ENCODE assay signal across 8 cellular contexts in the genomic region with DNA sequence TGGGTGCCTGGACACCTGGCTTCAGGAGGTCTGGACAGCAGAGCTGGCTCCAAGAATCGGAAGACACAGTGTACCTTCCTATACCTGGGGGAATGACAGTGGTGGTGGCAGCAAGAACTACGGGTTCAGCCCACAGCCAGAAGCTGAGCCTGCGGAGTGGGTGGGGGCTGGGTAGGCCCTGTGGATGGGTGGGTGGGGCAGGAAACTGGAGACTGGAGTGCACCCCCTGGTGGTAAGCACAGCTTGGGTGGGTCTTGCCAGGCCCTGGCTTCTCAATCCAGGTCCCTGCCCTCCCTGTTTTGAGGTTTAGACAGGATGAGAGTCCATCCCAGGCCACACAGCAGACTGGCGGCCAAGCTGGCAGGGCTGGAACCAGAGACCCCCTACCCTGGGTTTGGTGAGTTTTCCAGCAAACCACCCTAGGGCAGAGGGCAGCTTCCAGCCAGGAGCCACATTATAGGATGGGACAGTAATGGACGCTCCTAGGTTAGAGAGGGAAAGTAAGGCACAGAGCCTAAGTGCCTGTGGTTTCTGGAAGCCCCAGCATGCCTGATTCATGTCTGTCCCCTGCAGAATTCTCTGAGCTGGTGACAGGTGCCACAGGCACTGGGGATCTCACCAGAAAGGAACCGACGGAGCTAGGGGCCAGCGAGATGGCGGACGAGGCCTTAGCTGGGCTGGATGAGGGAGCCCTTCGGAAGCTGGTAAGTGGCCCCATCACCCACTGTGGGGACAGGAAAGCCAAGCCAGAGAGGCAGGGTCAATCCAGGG. TPM values are rescaled to one million over a fixed set of nuclear protein-coding genes. Genes with fewer than 3 reads are reported as not detected.
DNase-seq lines count a peak whose midpoint lies in the region; ATAC-seq, FAIRE-seq and TF ChIP-seq lines count a peak whose summit lies in the region.

No MANE protein-coding gene starts in this region.

- FAIRE-seq in H54 (lab: Jason Lieb, UNC) = no peak

- no peaks in the 10 kb centered on the region for H4K20me1 ChIP-seq in KMS-11 (ENCODE audit: insufficient read depth)

- H3K36me3 ChIP-seq in KMS-11 (ENCODE audit: insufficient read depth) = no peaks in the 10 kb centered on the region

- peak overlapping the region; percentile 85 for H3K4me3 Mint-ChIP-seq in activated CD4-positive, alpha-beta memory T cell treated with anti-CD3 and anti-CD28 coated beads, Interleukin-2, amount 10 ng/mL, durations not matched to agents 7 days and 5 days
- peak overlapping the region; percentile 84 for H3K4me3 Mint-ChIP-seq in natural killer cell treated with Interleukin-12 subunit alpha and Interleukin-12 subunit beta and Interleukin-15 and Interleukin-18, amount 100 ng/mL, for 72 hours
- H3K4me3 Mint-ChIP-seq in type B pancreatic cell = peak overlapping the region; percentile 96

- no peak overlapping the region for H3K27ac ChIP-seq in KMS-11

- no peak overlapping the region for H2AFZ ChIP-seq in KMS-11 (ENCODE audit: low read depth)

- peak overlapping the region; percentile 95; the same call in 1 of the 2 replicates for H3K4me2 ChIP-seq in KMS-11

- TF ChIP-seq CTCF in KMS-11 (conservative IDR thresholded peaks at IDR 0.05; ENCODE audit: low read depth, low read length) (peak; percentile 58), epithelial cell of proximal tubule (conservative IDR thresholded peaks at IDR 0.05; ENCODE audit: low read depth, low read length) (peak; percentile 66), type B pancreatic cell (conservative IDR thresholded peaks at IDR 0.05) (peak; percentile 64)

- ATAC-seq in natural killer cell treated with Interleukin-12 subunit alpha and Interleukin-12 subunit beta and Interleukin-15 and Interleukin-18, amount 100 ng/mL, for 72 hours = no peak

- 0 out of 2 replicates have a peak, but pooled peaks cover 9% of the 10 kb centered on the region for H3K79me2 ChIP-seq in KMS-11 (ENCODE audit: insufficient read depth, low read depth)

- POLR2A ChIA-PET in activated CD4-positive, alpha-beta memory T cell treated with anti-CD3 and anti-CD28 coated beads, Interleukin-2, amount 10 ng/mL, durations not matched to agents 7 days and 5 days (lab: Charles Lee) = interaction anchor here (1.1 to 4.1 kb wide), 6 partner anchors 21 to 448 kb away, joined by 3 to 40 read pairs (median 6); partner anchors contain the start of genes MORC2, SELENOM and TUG1

- peaks cover under 1% of the 10 kb centered on the region for H3K36me3 Mint-ChIP-seq in activated CD4-positive, alpha-beta memory T cell treated with anti-CD3 and anti-CD28 coated beads, Interleukin-2, amount 10 ng/mL, durations not matched to agents 7 days and 5 days (ENCODE audit: low read depth)
- no peaks in the 10 kb centered on the region for H3K36me3 Mint-ChIP-seq in natural killer cell treated with Interleukin-12 subunit alpha and Interleukin-12 subunit beta and Interleukin-15 and Interleukin-18, amount 100 ng/mL, for 72 hours
- no peaks in the 10 kb centered on the region for H3K36me3 Mint-ChIP-seq in type B pancreatic cell

- H3K27me3 ChIP-seq in KMS-11 (ENCODE audit: insufficient read depth, low read depth) = no peaks in the 10 kb centered on the region

- TF ChIP-seq POLR2A in H54 (IDR thresholded peaks at IDR 0.05; ENCODE audit: low read depth, low read length) = no peak

- DNase-seq in D341Med (ENCODE audit: low spot score) (peak; percentile 68), epithelial cell of proximal tubule (ENCODE audit: low read depth) (no peak), type B pancreatic cell (ENCODE audit: extremely low spot score, unreplicated experiment) (no peak), pons (ENCODE audit: low spot score) (no peak), H54 (ENCODE audit: insufficient read length, low spot score) (no peak)
- DNase-seq in activated CD4-positive, alpha-beta memory T cell treated with anti-CD3 and anti-CD28 coated beads, Interleukin-2, amount 10 ng/mL, durations not matched to agents 7 days and 5 days = peak; percentile 57
- DNase-seq in natural killer cell treated with Interleukin-12 subunit alpha and Interleukin-12 subunit beta and Interleukin-15 and Interleukin-18, amount 100 ng/mL, for 72 hours (ENCODE audit: low spot score) = no peak

- peaks cover 32% of the 10 kb centered on the region for H3K4me1 ChIP-seq in KMS-11 (ENCODE audit: low read depth, poor library complexity, severe bottlenecking)

- no peak overlapping the region for H3K27ac Mint-ChIP-seq in activated CD4-positive, alpha-beta memory T cell treated with anti-CD3 and anti-CD28 coated beads, Interleukin-2, amount 10 ng/mL, durations not matched to agents 7 days and 5 days
- no peak overlapping the region for H3K27ac Mint-ChIP-seq in natural killer cell treated with Interleukin-12 subunit alpha and Interleukin-12 subunit beta and Interleukin-15 and Interleukin-18, amount 100 ng/mL, for 72 hours
- H3K27ac Mint-ChIP-seq in type B pancreatic cell = peak overlapping the region; percentile 65

- H3K4me3 ChIP-seq in KMS-11 (IDR thresholded peaks at IDR 0.05; ENCODE audit: insufficient read depth, low read depth, low read length) (no peak overlapping the region), epithelial cell of proximal tubule (ENCODE audit: low read depth, low read length) (peak overlapping the region; percentile 96)

- H3K9ac ChIP-seq in KMS-11 = no peak overlapping the region

- no peaks in the 10 kb centered on the region for H3K27me3 Mint-ChIP-seq in activated CD4-positive, alpha-beta memory T cell treated with anti-CD3 and anti-CD28 coated beads, Interleukin-2, amount 10 ng/mL, durations not matched to agents 7 days and 5 days
- no peaks in the 10 kb centered on the region for H3K27me3 Mint-ChIP-seq in natural killer cell treated with Interleukin-12 subunit alpha and Interleukin-12 subunit beta and Interleukin-15 and Interleukin-18, amount 100 ng/mL, for 72 hours
- H3K27me3 Mint-ChIP-seq in type B pancreatic cell = no peaks in the 10 kb centered on the region

- peaks cover 40% of the 10 kb centered on the region for H3K4me1 Mint-ChIP-seq in activated CD4-positive, alpha-beta memory T cell treated with anti-CD3 and anti-CD28 coated beads, Interleukin-2, amount 10 ng/mL, durations not matched to agents 7 days and 5 days
- H3K4me1 Mint-ChIP-seq in natural killer cell treated with Interleukin-12 subunit alpha and Interleukin-12 subunit beta and Interleukin-15 and Interleukin-18, amount 100 ng/mL, for 72 hours (ENCODE audit: low read depth in 2 of 2) = peaks cover 32 to 33% of the 10 kb centered on the region in 2 donors
- H3K4me1 Mint-ChIP-seq in type B pancreatic cell (ENCODE audit: unreplicated experiment) = peaks cover 30% of the 10 kb centered on the region

- no peaks in the 10 kb centered on the region for H3K9me3 Mint-ChIP-seq in activated CD4-positive, alpha-beta memory T cell treated with anti-CD3 and anti-CD28 coated beads, Interleukin-2, amount 10 ng/mL, durations not matched to agents 7 days and 5 days
- no peaks in the 10 kb centered on the region for H3K9me3 Mint-ChIP-seq in natural killer cell treated with Interleukin-12 subunit alpha and Interleukin-12 subunit beta and Interleukin-15 and Interleukin-18, amount 100 ng/mL, for 72 hours
- H3K9me3 Mint-ChIP-seq in type B pancreatic cell = no peaks in the 10 kb centered on the region

- CTCF ChIA-PET in activated CD4-positive, alpha-beta memory T cell treated with anti-CD3 and anti-CD28 coated beads, Interleukin-2, amount 10 ng/mL, durations not matched to agents 7 days and 5 days (lab: Charles Lee) = interaction anchor here (0.9 to 4.5 kb wide), 11 partner anchors 19 to 448 kb away, joined by 3 to 42 read pairs (median 4); partner anchors contain the start of gene SELENOM

RNA-seq across cellular contexts. Expression of gene SMTN, which starts 1.7 kb away (rescaled TPM):
- 10 to 100 TPM; 36.4 to 41.4 TPM for total RNA-seq in activated CD4-positive, alpha-beta memory T cell treated with anti-CD3 and anti-CD28 coated beads, Interleukin-2, amount 10 ng/mL, durations not matched to agents 7 days and 5 days
- total RNA-seq in epithelial cell of proximal tubule (138 and 166 TPM in 2 replicates), type B pancreatic cell (ENCODE audit: low replicate concordance) (27.1 and 54.0 TPM in 2 replicates)
- 10 to 100 TPM; 17.2 to 19.9 TPM for total RNA-seq in natural killer cell treated with Interleukin-12 subunit alpha and Interleukin-12 subunit beta and Interleukin-15 and Interleukin-18, amount 100 ng/mL, for 72 hours

RNA-seq across cellular contexts. Expression of gene SELENOM, which starts 24.6 kb away (rescaled TPM):
- 1 to 10 TPM; 2.3 to 2.4 TPM for total RNA-seq in activated CD4-positive, alpha-beta memory T cell treated with anti-CD3 and anti-CD28 coated beads, Interleukin-2, amount 10 ng/mL, durations not matched to agents 7 days and 5 days
- 18.9 and 56.3 TPM in 2 replicates for total RNA-seq in epithelial cell of proximal tubule
- 1 to 10 TPM; 4.4 to 6.0 TPM for total RNA-seq in natural killer cell treated with Interleukin-12 subunit alpha and Interleukin-12 subunit beta and Interleukin-15 and Interleukin-18, amount 100 ng/mL, for 72 hours
- 13.7 and 22.4 TPM in 2 replicates for total RNA-seq in type B pancreatic cell (ENCODE audit: low replicate concordance)

RNA-seq across cellular contexts. Expression of gene INPP5J, which starts 40.0 kb away (rescaled TPM):
- not detected for total RNA-seq in activated CD4-positive, alpha-beta memory T cell treated with anti-CD3 and anti-CD28 coated beads, Interleukin-2, amount 10 ng/mL, durations not matched to agents 7 days and 5 days
- total RNA-seq in epithelial cell of proximal tubule (1.2 and 3.0 TPM in 2 replicates), type B pancreatic cell (ENCODE audit: low replicate concordance) (8.7 and 9.3 TPM in 2 replicates)
- under 1 TPM in 1 of 2 donors, not detected in 1; 0.19 TPM for total RNA-seq in natural killer cell treated with Interleukin-12 subunit alpha and Interleukin-12 subunit beta and Interleukin-15 and Interleukin-18, amount 100 ng/mL, for 72 hours

RNA-seq across cellular contexts. Expression of gene PLA2G3, which starts 57.5 kb away (rescaled TPM):
- not detected for total RNA-seq in activated CD4-positive, alpha-beta memory T cell treated with anti-CD3 and anti-CD28 coated beads, Interleukin-2, amount 10 ng/mL, durations not matched to agents 7 days and 5 days
- total RNA-seq in epithelial cell of proximal tubule (2.0 TPM in 1 of 2 replicates, not detected in the other), type B pancreatic cell (ENCODE audit: low replicate concordance) (0.14 and 0.75 TPM in 2 replicates)
- total RNA-seq in natural killer cell treated with Interleukin-12 subunit alpha and Interleukin-12 subunit beta and Interleukin-15 and Interleukin-18, amount 100 ng/mL, for 72 hours = not detected

Comparison
In these comparisons a context has a peak if more than half of its experiments do, and no peak if none do; other contexts are left out.
1. DNase-seq: peak in D341Med (single experiment) and activated CD4-positive, alpha-beta memory T cell treated with anti-CD3 and anti-CD28 coated beads, Interleukin-2, amount 10 ng/mL, durations not matched to agents 7 days and 5 days (single experiment); none in epithelial cell of proximal tubule (single experiment), natural killer cell treated with Interleukin-12 subunit alpha and Interleukin-12 subunit beta and Interleukin-15 and Interleukin-18, amount 100 ng/mL, for 72 hours (single experiment), type B pancreatic cell (single experiment), pons (single experiment) and H54 (single experiment).
2. Peak in every context shown above with its lines, with median percentiles within 50 percentile points of each other: CTCF ChIP-seq and H3K4me3 Mint-ChIP-seq.